ENCODE assay signal across 1 cellular context in the genomic region with DNA sequence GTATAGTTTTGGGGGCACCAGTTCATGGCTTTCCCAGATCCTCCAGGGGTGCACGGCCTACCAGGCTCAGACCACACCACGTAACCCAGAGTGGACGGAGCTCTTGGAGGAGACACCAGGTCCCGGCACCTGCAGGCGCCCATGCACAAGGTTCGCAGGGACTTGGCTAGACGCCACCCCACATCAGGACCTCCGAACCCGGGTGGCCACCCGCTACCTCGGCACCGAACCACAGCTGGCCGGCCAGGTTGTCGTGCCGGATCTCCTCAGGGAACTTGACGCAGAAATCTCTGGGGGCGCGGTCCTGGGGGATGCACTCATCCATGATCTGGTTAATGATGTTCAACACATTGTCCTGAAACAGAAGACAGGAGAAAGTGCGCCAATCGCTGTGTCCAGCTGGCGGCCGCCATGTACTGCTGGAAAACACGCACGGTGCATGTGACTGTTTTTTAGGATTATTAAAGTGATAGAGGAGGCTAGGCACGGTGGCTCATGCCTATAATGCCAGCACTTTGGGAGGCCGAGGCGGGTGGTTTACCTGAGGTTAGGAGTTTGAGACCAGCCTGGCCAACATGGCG.
TF ChIP-seq lines count a peak whose summit lies in the region.

No MANE protein-coding gene starts in this region.

TF ChIP-seq in H1, 55 proteins besides CTCF, POLR2A, EP300 and RAD21:
- TF ChIP-seq BRCA1 (IDR thresholded peaks at IDR 0.05; ENCODE audit: low read depth, low read length), result no peak
- no peak for TF ChIP-seq TAF7 (optimal IDR thresholded peaks at IDR 0.05; ENCODE audit: borderline replicate concordance, low read depth, low read length)
- TF ChIP-seq GABPA (IDR thresholded peaks at IDR 0.05; ENCODE audit: borderline replicate concordance, insufficient read depth, low read length), result no peak
- no peak for TF ChIP-seq EGR1 (IDR thresholded peaks at IDR 0.05; ENCODE audit: borderline replicate concordance, low read depth, low read length)
- TF ChIP-seq TBP (IDR thresholded peaks at IDR 0.05; ENCODE audit: low read depth, low read length), result no peak
- no peak for TF ChIP-seq SAP30 (IDR thresholded peaks at IDR 0.05; ENCODE audit: insufficient read depth, insufficient replicate concordance, low read length)
- no peak for TF ChIP-seq CBX8 (IDR thresholded peaks at IDR 0.05; ENCODE audit: borderline replicate concordance, low read depth, low read length)
- TF ChIP-seq ZNF274 (IDR thresholded peaks at IDR 0.05; ENCODE audit: borderline replicate concordance, extremely low read depth, low read length), result no peak
- TF ChIP-seq, protein P1, sequence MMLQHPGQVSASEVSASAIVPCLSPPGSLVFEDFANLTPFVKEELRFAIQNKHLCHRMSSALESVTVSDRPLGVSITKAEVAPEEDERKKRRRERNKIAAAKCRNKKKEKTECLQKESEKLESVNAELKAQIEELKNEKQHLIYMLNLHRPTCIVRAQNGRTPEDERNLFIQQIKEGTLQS (IDR thresholded peaks at IDR 0.05; ENCODE audit: insufficient read depth, low read depth, low read length), result no peak
- TF ChIP-seq BACH1 (IDR thresholded peaks at IDR 0.05; ENCODE audit: low read length), result no peak
- TF ChIP-seq JUND (IDR thresholded peaks at IDR 0.05; ENCODE audit: low read length), result no peak
- TF ChIP-seq FOSL1 (IDR thresholded peaks at IDR 0.05; ENCODE audit: insufficient read depth, low read depth, low read length), result no peak
- no peak for TF ChIP-seq RFX5 (IDR thresholded peaks at IDR 0.05; ENCODE audit: borderline replicate concordance, low read depth, low read length)
- no peak for TF ChIP-seq SP1 (IDR thresholded peaks at IDR 0.05; ENCODE audit: low read depth, low read length)
- no peak for TF ChIP-seq CHD1 (IDR thresholded peaks at IDR 0.05; ENCODE audit: low read depth, low read length)
- no peak for TF ChIP-seq PHF8 (conservative IDR thresholded peaks at IDR 0.05; ENCODE audit: low read depth, low read length)
- no peak for TF ChIP-seq CHD2 (IDR thresholded peaks at IDR 0.05; ENCODE audit: low read length)
- no peak for TF ChIP-seq KDM4A (IDR thresholded peaks at IDR 0.05; ENCODE audit: low read depth, low read length, severe bottlenecking)
- TF ChIP-seq SIN3A (conservative IDR thresholded peaks at IDR 0.05 in 1 of 2, IDR thresholded peaks at IDR 0.05 in 1 of 2; ENCODE audit: low read depth in 1 of 2, low read length in 2 of 2), result no peak
